In the genomic region with DNA sequence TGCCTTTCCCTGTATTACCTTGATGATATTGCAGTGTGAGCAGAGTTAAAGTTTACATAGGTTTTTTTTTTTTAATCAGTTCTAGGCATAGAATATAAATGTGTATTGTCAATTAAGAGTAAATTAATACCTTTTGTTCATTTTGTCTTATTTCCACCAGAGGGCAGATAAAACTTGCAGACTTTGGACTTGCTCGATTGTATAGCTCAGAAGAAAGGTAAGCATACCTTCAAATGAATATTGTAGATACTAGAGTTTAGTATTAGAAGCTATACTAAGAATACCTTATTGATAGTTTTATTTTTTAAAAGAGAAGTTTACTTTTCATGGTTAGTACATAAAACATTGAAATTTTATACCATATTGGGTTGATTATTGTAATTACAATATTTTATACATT, we compare ENCODE assay signal across 15 cellular contexts.
DNase-seq lines count a peak whose midpoint lies in the region; ATAC-seq and TF ChIP-seq lines count a peak whose summit lies in the region.
"Had no signal": no experiment of that assay in that cellular context is flagged by ENCODE, and none has a peak within 500 bp of the region (broad histone marks: within the 10 kb centered on the region; RNA-seq: fewer than 3 reads in every experiment).

No MANE protein-coding gene starts in this region.

- H3K4me1 ChIP-seq in OCI-LY3 (ENCODE audit: low read length) (no peaks in the 10 kb centered on the region), smooth muscle cell (ENCODE audit: low read depth) (no peaks in the 10 kb centered on the region)
- H3K4me1 ChIP-seq: prostate gland, upper lobe of left lung had no signal

- H3K27me3 Mint-ChIP-seq in activated CD8-positive, alpha-beta T cell treated with anti-CD3 and anti-CD28 coated beads for 36 hours: no peaks in the 10 kb centered on the region
- H3K27me3 Mint-ChIP-seq in activated CD8-positive, alpha-beta T cell treated with anti-CD3 and anti-CD28 coated beads, Interleukin-2, amount 10 ng/mL, durations not matched to agents 7 days and 5 days (ENCODE audit: low read depth): no peaks in the 10 kb centered on the region

- POLR2A ChIA-PET in activated CD8-positive, alpha-beta T cell treated with anti-CD3 and anti-CD28 coated beads for 36 hours (lab: Charles Lee): no interaction called here
- POLR2A ChIA-PET in activated CD8-positive, alpha-beta T cell treated with anti-CD3 and anti-CD28 coated beads, Interleukin-2, amount 10 ng/mL, durations not matched to agents 7 days and 5 days (lab: Charles Lee): no interaction called here

- CTCF ChIA-PET in activated CD8-positive, alpha-beta T cell treated with anti-CD3 and anti-CD28 coated beads for 36 hours (lab: Charles Lee): interaction anchor here (0.6 to 2.2 kb wide), 4 partner anchors 11 to 321 kb away, joined by 3 to 14 read pairs (median 4); no protein-coding TSS in a partner anchor
- CTCF ChIA-PET in activated CD8-positive, alpha-beta T cell treated with anti-CD3 and anti-CD28 coated beads, Interleukin-2, amount 10 ng/mL, durations not matched to agents 7 days and 5 days (lab: Charles Lee): interaction anchor here (1.0 to 1.8 kb wide), 2 partner anchors 148 to 152 kb away, joined by 3 to 11 read pairs; no protein-coding TSS in a partner anchor

- peaks cover 17% of the 10 kb centered on the region for H3F3A ChIP-seq in smooth muscle cell (ENCODE audit: low read depth)

- peaks cover 3% of the 10 kb centered on the region for H3K4me1 Mint-ChIP-seq in activated CD8-positive, alpha-beta T cell treated with anti-CD3 and anti-CD28 coated beads for 36 hours (ENCODE audit: low read depth)
- peaks cover 2% of the 10 kb centered on the region for H3K4me1 Mint-ChIP-seq in activated CD8-positive, alpha-beta T cell treated with anti-CD3 and anti-CD28 coated beads, Interleukin-2, amount 10 ng/mL, durations not matched to agents 7 days and 5 days (ENCODE audit: low read depth)

- peak; percentile 57 for TF ChIP-seq CTCF in activated CD8-positive, alpha-beta T cell treated with anti-CD3 and anti-CD28 coated beads for 36 hours (IDR thresholded peaks at IDR 0.05)
- TF ChIP-seq CTCF in OCI-LY3 (IDR thresholded peaks at IDR 0.05; ENCODE audit: low read depth, low read length) (peak; percentile 25; the same call in 1 of the 2 replicates), epithelial cell of proximal tubule (conservative IDR thresholded peaks at IDR 0.05; ENCODE audit: low read depth, low read length) (peak; percentile 43), smooth muscle cell (IDR thresholded peaks at IDR 0.05; ENCODE audit: borderline replicate concordance, insufficient read depth, poor library complexity, severe bottlenecking) (no peak)

- H3K4me3 Mint-ChIP-seq in activated CD8-positive, alpha-beta T cell treated with anti-CD3 and anti-CD28 coated beads for 36 hours: no peak overlapping the region
- H3K4me3 Mint-ChIP-seq in activated CD8-positive, alpha-beta T cell treated with anti-CD3 and anti-CD28 coated beads, Interleukin-2, amount 10 ng/mL, durations not matched to agents 7 days and 5 days: no peak overlapping the region

- 100% methylated on average over 1 of the region's 1 CpG for WGBS in smooth muscle cell (ENCODE audit: low lambda C conversion rate)

- no peak overlapping the region for H3K27ac Mint-ChIP-seq in activated CD8-positive, alpha-beta T cell treated with anti-CD3 and anti-CD28 coated beads for 36 hours
- no peak overlapping the region for H3K27ac Mint-ChIP-seq in activated CD8-positive, alpha-beta T cell treated with anti-CD3 and anti-CD28 coated beads, Interleukin-2, amount 10 ng/mL, durations not matched to agents 7 days and 5 days

- H3K4me3 ChIP-seq in OCI-LY3 (ENCODE audit: low read length): no peak overlapping the region
- H3K4me3 ChIP-seq in epithelial cell of proximal tubule (ENCODE audit: low read depth, low read length): no peak overlapping the region
- no peak overlapping the region for H3K4me3 ChIP-seq in smooth muscle cell
- H3K4me3 ChIP-seq: prostate gland, upper lobe of left lung had no signal

- H3K9ac ChIP-seq in OCI-LY3 (ENCODE audit: low read length) (no peak overlapping the region), smooth muscle cell (ENCODE audit: low read depth) (no peak overlapping the region)

- H3K36me3 Mint-ChIP-seq in activated CD8-positive, alpha-beta T cell treated with anti-CD3 and anti-CD28 coated beads for 36 hours (ENCODE audit: low read depth): no peaks in the 10 kb centered on the region
- H3K36me3 Mint-ChIP-seq in activated CD8-positive, alpha-beta T cell treated with anti-CD3 and anti-CD28 coated beads, Interleukin-2, amount 10 ng/mL, durations not matched to agents 7 days and 5 days (ENCODE audit: low read depth): peaks cover 10% of the 10 kb centered on the region

- H3K9me3 ChIP-seq in OCI-LY3 (ENCODE audit: insufficient read depth, low read length) (no peaks in the 10 kb centered on the region), smooth muscle cell (replicated peaks; ENCODE audit: low read depth) (no peaks in the 10 kb centered on the region)
- H3K9me3 ChIP-seq: prostate gland, upper lobe of left lung had no signal

- H3K27me3 ChIP-seq in OCI-LY3 (ENCODE audit: low read depth, low read length) (no peaks in the 10 kb centered on the region), smooth muscle cell (ENCODE audit: low read depth) (no peaks in the 10 kb centered on the region)
- H3K27me3 ChIP-seq: upper lobe of left lung had no signal

- no peak overlapping the region for H3K27ac ChIP-seq in OCI-LY3 (ENCODE audit: low read length)
- H3K27ac ChIP-seq in smooth muscle cell (ENCODE audit: low read depth): no peak overlapping the region
- H3K27ac ChIP-seq: HL-60, prostate gland, upper lobe of left lung had no signal

- ATAC-seq in activated CD8-positive, alpha-beta T cell treated with anti-CD3 and anti-CD28 coated beads for 36 hours: no peak
- ATAC-seq in activated CD8-positive, alpha-beta T cell treated with anti-CD3 and anti-CD28 coated beads, Interleukin-2, amount 10 ng/mL, durations not matched to agents 7 days and 5 days: no peak

- no peaks in the 10 kb centered on the region for H3K9me3 Mint-ChIP-seq in activated CD8-positive, alpha-beta T cell treated with anti-CD3 and anti-CD28 coated beads for 36 hours
- no peaks in the 10 kb centered on the region for H3K9me3 Mint-ChIP-seq in activated CD8-positive, alpha-beta T cell treated with anti-CD3 and anti-CD28 coated beads, Interleukin-2, amount 10 ng/mL, durations not matched to agents 7 days and 5 days (ENCODE audit: insufficient read depth)

- H3K36me3 ChIP-seq in OCI-LY3 (replicated peaks; ENCODE audit: low read depth, low read length) (no peaks in the 10 kb centered on the region), smooth muscle cell (ENCODE audit: low read depth) (no peaks in the 10 kb centered on the region)
- H3K36me3 ChIP-seq: prostate gland had no signal

- intact Hi-C loops in activated CD8-positive, alpha-beta T cell treated with anti-CD3 and anti-CD28 coated beads for 36 hours (cut with micrococcal nuclease): no loop called here

- H3K79me2 ChIP-seq in OCI-LY3 (ENCODE audit: low read length) (no peaks in the 10 kb centered on the region), smooth muscle cell (ENCODE audit: low read depth) (peaks cover 5% of the 10 kb centered on the region)

- H2AFZ ChIP-seq in OCI-LY3 (ENCODE audit: low read depth, low read length) (no peak overlapping the region), smooth muscle cell (ENCODE audit: low read depth) (no peak overlapping the region)

- DNase-seq in activated CD8-positive, alpha-beta T cell treated with anti-CD3 and anti-CD28 coated beads for 36 hours: no peak
- DNase-seq in activated CD8-positive, alpha-beta T cell treated with anti-CD3 and anti-CD28 coated beads, Interleukin-2, amount 10 ng/mL, durations not matched to agents 7 days and 5 days: no peak
- DNase-seq in epithelial cell of proximal tubule (ENCODE audit: low read depth) (no peak), AG08396 (ENCODE audit: low spot score) (no peak), smooth muscle cell (lab: John Stamatoyannopoulos, UW; ENCODE audit: unreplicated experiment) (no peak), NCI-H748 treated with DMSO at 0.1 percent for 48 hours (lab: John Stamatoyannopoulos, UW) (no peak), NCI-H82 (lab: John Stamatoyannopoulos, UW) (no peak)
- DNase-seq: activated naive CD4-positive, alpha-beta T cell treated with anti-CD3 and anti-CD28 coated beads, Interleukin-2, amount 50 U/mL, for 16 hours; H7; NCI-H446 treated with DMSO at 0.1 percent for 48 hours; stimulated activated CD4-positive, alpha-beta T cell treated with anti-CD3 and anti-CD28 coated beads, Interleukin-2, amount 100 ng/mL, for 24 hours; upper lobe of left lung had no signal

- H3K4me2 ChIP-seq in OCI-LY3 (ENCODE audit: low read length): no peak overlapping the region
- H3K4me2 ChIP-seq in smooth muscle cell: no peak overlapping the region

- no peaks in the 10 kb centered on the region for H4K20me1 ChIP-seq in OCI-LY3 (ENCODE audit: insufficient read depth, low read length)
- H4K20me1 ChIP-seq in smooth muscle cell (ENCODE audit: low read depth): peaks cover 19% of the 10 kb centered on the region
